Comparison of ENCODE assay signal across 25 cellular contexts in genomic region chr12:26358651-26359050, GRCh38.
A peak's percentile ranks its signal among the peaks of the same experiment; 100 is the strongest.
DNase-seq lines count a peak whose midpoint lies in the region; FAIRE-seq and TF ChIP-seq lines count a peak whose summit lies in the region.
"Had no signal": no experiment of that assay in that cellular context is flagged by ENCODE, and none has a peak within 500 bp of the region (broad histone marks: within the 10 kb centered on the region; RNA-seq: fewer than 3 reads in every experiment).

No MANE protein-coding gene starts in this region.

- TF ChIP-seq CTCF in glutamatergic neuron (IDR thresholded peaks at IDR 0.05; ENCODE audit: partially characterized antibody, unreplicated experiment): no peak
- TF ChIP-seq CTCF in MCF 10A (IDR thresholded peaks at IDR 0.05; ENCODE audit: unreplicated experiment): no peak

- H3K4me3 Mint-ChIP-seq in activated naive CD4-positive, alpha-beta T cell treated with anti-CD3 and anti-CD28 coated beads, Interleukin-2, amount 10 ng/mL, durations not matched to agents 7 days and 5 days: no peak overlapping the region
- H3K4me3 Mint-ChIP-seq in glutamatergic neuron (ENCODE audit: unreplicated experiment) (no peak overlapping the region), MCF 10A (ENCODE audit: unreplicated experiment) (no peak overlapping the region)
- H3K4me3 Mint-ChIP-seq: B cell; CD4-positive, alpha-beta memory T cell; CD4-positive, CD25-positive, alpha-beta regulatory T cell; CD8-positive, alpha-beta memory T cell had no signal

- peak; percentile 16 for FAIRE-seq in GM12891 (lab: Jason Lieb, UNC)
- FAIRE-seq: A204.1, GM12878, GM19239 had no signal

- no peak overlapping the region for H3K4me3 ChIP-seq in MG63
- H3K4me3 ChIP-seq: BLaER1 treated with 17β-estradiol and CSF1 and Interleukin-3, amounts not matched to agents 10 nM and 100 nM; GM12878 had no signal

- intact Hi-C loops in MCF 10A (cut with micrococcal nuclease): no loop called here

- no peaks in the 10 kb centered on the region for H3K27me3 Mint-ChIP-seq in activated naive CD4-positive, alpha-beta T cell treated with anti-CD3 and anti-CD28 coated beads, Interleukin-2, amount 10 ng/mL, durations not matched to agents 7 days and 5 days
- H3K27me3 Mint-ChIP-seq in glutamatergic neuron (ENCODE audit: unreplicated experiment) (no peaks in the 10 kb centered on the region), MCF 10A (ENCODE audit: insufficient read depth, unreplicated experiment) (no peaks in the 10 kb centered on the region)
- H3K27me3 Mint-ChIP-seq: B cell; CD4-positive, alpha-beta memory T cell; CD4-positive, CD25-positive, alpha-beta regulatory T cell; CD8-positive, alpha-beta memory T cell had no signal

- peak overlapping the region; percentile 64 for H3K27ac Mint-ChIP-seq in activated naive CD4-positive, alpha-beta T cell treated with anti-CD3 and anti-CD28 coated beads, Interleukin-2, amount 10 ng/mL, durations not matched to agents 7 days and 5 days
- H3K27ac Mint-ChIP-seq in glutamatergic neuron (ENCODE audit: unreplicated experiment) (peak overlapping the region; percentile 52), MCF 10A (ENCODE audit: low read depth, unreplicated experiment) (no peak overlapping the region)
- H3K27ac Mint-ChIP-seq: B cell; CD4-positive, alpha-beta memory T cell; CD4-positive, CD25-positive, alpha-beta regulatory T cell; CD8-positive, alpha-beta memory T cell had no signal

- peaks cover 3% of the 10 kb centered on the region for H3K36me3 Mint-ChIP-seq in activated naive CD4-positive, alpha-beta T cell treated with anti-CD3 and anti-CD28 coated beads, Interleukin-2, amount 10 ng/mL, durations not matched to agents 7 days and 5 days
- H3K36me3 Mint-ChIP-seq in glutamatergic neuron (ENCODE audit: unreplicated experiment): no peaks in the 10 kb centered on the region
- no peaks in the 10 kb centered on the region for H3K36me3 Mint-ChIP-seq in MCF 10A (ENCODE audit: insufficient read depth, unreplicated experiment)

- no TSS peak for BruUV-seq in MCF 10A (replicated peaks; lab: Mats Ljungman, UMichigan)

- no peak for TF ChIP-seq POLR2A in GM12891 (IDR thresholded peaks at IDR 0.05; ENCODE audit: low read depth, low read length)

- DNase-seq in activated naive CD4-positive, alpha-beta T cell treated with anti-CD3 and anti-CD28 coated beads, Interleukin-2, amount 10 ng/mL, durations not matched to agents 7 days and 5 days: no peak
- DNase-seq in activated naive CD4-positive, alpha-beta T cell (lab: John Stamatoyannopoulos, UW): no peak
- no peak for DNase-seq in GM12891 (ENCODE audit: insufficient read length, low spot score)
- no peak for DNase-seq in glutamatergic neuron
- peak; percentile 71 for DNase-seq in myocyte (ENCODE audit: low read depth)
- DNase-seq in activated CD4-positive, alpha-beta T cell treated with anti-CD3 and anti-CD28 coated beads, Interleukin-2, amount 50 U/mL, for 4 hours: no peak
- DNase-seq in MCF 10A (ENCODE audit: unreplicated experiment): no peak
- DNase-seq in MG63: no peak
- DNase-seq: 8988T; AML-193; CD4-positive, alpha-beta memory T cell; CD4-positive, CD25-positive, alpha-beta regulatory T cell; CD8-positive, alpha-beta memory T cell; COR-L47; DMS153; DMS53; DMS79; DND-41; EL; GDM1 had no signal

- H3K9me3 ChIP-seq in MG63: no peaks in the 10 kb centered on the region
- H3K9me3 ChIP-seq: BLaER1 treated with 17β-estradiol and CSF1 and Interleukin-3, amounts not matched to agents 10 nM and 100 nM had no signal

- H3K27me3 ChIP-seq in MG63: no peaks in the 10 kb centered on the region; the same call in 1 of the 2 replicates
- H3K27me3 ChIP-seq: BLaER1 treated with 17β-estradiol and CSF1 and Interleukin-3, amounts not matched to agents 10 nM and 100 nM had no signal

- POLR2A ChIA-PET in MCF 10A (lab: Yijun Ruan, JAX): interaction anchor here (0.6 kb wide), 1 partner anchor 11 kb away, joined by 3 read pairs; no protein-coding TSS in a partner anchor

- no peaks in the 10 kb centered on the region for H3K36me3 ChIP-seq in MG63

- no peaks in the 10 kb centered on the region for H3K4me1 Mint-ChIP-seq in activated naive CD4-positive, alpha-beta T cell treated with anti-CD3 and anti-CD28 coated beads, Interleukin-2, amount 10 ng/mL, durations not matched to agents 7 days and 5 days
- H3K4me1 Mint-ChIP-seq in glutamatergic neuron (ENCODE audit: low read depth, unreplicated experiment): peaks cover 20% of the 10 kb centered on the region
- H3K4me1 Mint-ChIP-seq in MCF 10A (ENCODE audit: insufficient read depth, unreplicated experiment): no peaks in the 10 kb centered on the region
- H3K4me1 Mint-ChIP-seq: B cell; CD4-positive, alpha-beta memory T cell; CD8-positive, alpha-beta memory T cell had no signal

- no peaks in the 10 kb centered on the region for H3K9me3 Mint-ChIP-seq in activated naive CD4-positive, alpha-beta T cell treated with anti-CD3 and anti-CD28 coated beads, Interleukin-2, amount 10 ng/mL, durations not matched to agents 7 days and 5 days
- H3K9me3 Mint-ChIP-seq in glutamatergic neuron (ENCODE audit: unreplicated experiment) (peaks cover 5% of the 10 kb centered on the region), MCF 10A (ENCODE audit: unreplicated experiment) (no peaks in the 10 kb centered on the region)
- H3K9me3 Mint-ChIP-seq: CD4-positive, CD25-positive, alpha-beta regulatory T cell; CD8-positive, alpha-beta memory T cell had no signal

- CTCF ChIA-PET in activated naive CD4-positive, alpha-beta T cell treated with anti-CD3 and anti-CD28 coated beads, Interleukin-2, amount 10 ng/mL, durations not matched to agents 7 days and 5 days (lab: Charles Lee): interaction anchor here (0.6 kb wide), 1 partner anchor 9 kb away, joined by 3 read pairs; no protein-coding TSS in a partner anchor
- CTCF ChIA-PET in MCF 10A (lab: Yijun Ruan, JAX): no interaction called here

TF ChIP-seq in GM12891, 5 proteins besides CTCF, POLR2A, EP300 and RAD21:
- TF ChIP-seq POLR2AphosphoS5 (IDR thresholded peaks at IDR 0.05; ENCODE audit: low read depth, low read length) (0 out of 2 replicates have a peak, but pooled peaks have one; percentile 24), POU2F2 (IDR thresholded peaks at IDR 0.05; ENCODE audit: low read depth, low read length) (no peak)
